ENCODE assay signal across 8 cellular contexts in genomic region chr5:149834246-149834855, GRCh38.
DNase-seq lines count a peak whose midpoint lies in the region; ATAC-seq, FAIRE-seq and TF ChIP-seq lines count a peak whose summit lies in the region.

No MANE protein-coding gene starts in this region.

- DNase-seq in ELF-1 (ENCODE audit: low read depth, low spot score) = peak; percentile 66
- peak; percentile 78 for DNase-seq in HTR-8/SVneo (ENCODE audit: insufficient read length, low spot score)
- peak in 2 of 3 donors; percentile 31 to 83 for DNase-seq in Peyer's patch
- DNase-seq in globus pallidus (ENCODE audit: low spot score) = peak; percentile 55
- peak; percentile 54 for DNase-seq in posterior vena cava (ENCODE audit: low spot score)

- no peak overlapping the region for H3K4me3 Mint-ChIP-seq in activated T-helper 17 cell treated with anti-CD3 and anti-CD28 coated beads, Interleukin-2, amount 50 U/mL, for 72 hours

- H3K4me3 ChIP-seq in Peyer's patch = no peak overlapping the region

- peaks cover 0 to 68% (median 0%) of the 10 kb centered on the region in 3 donors for H3K36me3 ChIP-seq in Peyer's patch

- TF ChIP-seq CTCF in Peyer's patch (IDR thresholded peaks at IDR 0.05) = peak in 4 of 6 experiments; percentile 49 to 80 (median 77)

- no peaks in the 10 kb centered on the region for H3K9me3 ChIP-seq in Peyer's patch

- H3K36me3 Mint-ChIP-seq in activated T-helper 17 cell treated with anti-CD3 and anti-CD28 coated beads, Interleukin-2, amount 50 U/mL, for 72 hours (ENCODE audit: low read depth) = no peaks in the 10 kb centered on the region

- H3K27ac Mint-ChIP-seq in activated T-helper 17 cell treated with anti-CD3 and anti-CD28 coated beads, Interleukin-2, amount 50 U/mL, for 72 hours = no peak overlapping the region

- H3K4me1 ChIP-seq in Peyer's patch = no peaks in the 10 kb centered on the region

- intact Hi-C loops in posterior vena cava (cut with DNase I) = loop anchor here (5.0 to 10.0 kb wide), 3 partner anchors 153 to 197 kb away; no protein-coding TSS in a partner anchor

- H3K27me3 Mint-ChIP-seq in activated T-helper 17 cell treated with anti-CD3 and anti-CD28 coated beads, Interleukin-2, amount 50 U/mL, for 72 hours = no peaks in the 10 kb centered on the region

- no peak overlapping the region for H3K27ac ChIP-seq in Peyer's patch

- no peaks in the 10 kb centered on the region for H3K4me1 Mint-ChIP-seq in activated T-helper 17 cell treated with anti-CD3 and anti-CD28 coated beads, Interleukin-2, amount 50 U/mL, for 72 hours

- no peaks in the 10 kb centered on the region for H3K9me3 Mint-ChIP-seq in activated T-helper 17 cell treated with anti-CD3 and anti-CD28 coated beads, Interleukin-2, amount 50 U/mL, for 72 hours

- peak; percentile 74 for FAIRE-seq in HTR-8/SVneo (lab: Jason Lieb, UNC)

- H3K27me3 ChIP-seq in Peyer's patch = no peaks in the 10 kb centered on the region

- ATAC-seq in activated T-helper 17 cell treated with anti-CD3 and anti-CD28 coated beads, Interleukin-2, amount 50 U/mL, for 72 hours (replicated peaks) = peak; percentile 52
- no peak for ATAC-seq in HG02852 (IDR thresholded peaks at IDR 0.05; ENCODE audit: unreplicated experiment)
- ATAC-seq in HG03135 (IDR thresholded peaks at IDR 0.05; ENCODE audit: unreplicated experiment) = no peak

- no peak for TF ChIP-seq POLR2A in Peyer's patch (IDR thresholded peaks at IDR 0.05)
